Comparison of ENCODE assay signal across 19 cellular contexts in the genomic region with DNA sequence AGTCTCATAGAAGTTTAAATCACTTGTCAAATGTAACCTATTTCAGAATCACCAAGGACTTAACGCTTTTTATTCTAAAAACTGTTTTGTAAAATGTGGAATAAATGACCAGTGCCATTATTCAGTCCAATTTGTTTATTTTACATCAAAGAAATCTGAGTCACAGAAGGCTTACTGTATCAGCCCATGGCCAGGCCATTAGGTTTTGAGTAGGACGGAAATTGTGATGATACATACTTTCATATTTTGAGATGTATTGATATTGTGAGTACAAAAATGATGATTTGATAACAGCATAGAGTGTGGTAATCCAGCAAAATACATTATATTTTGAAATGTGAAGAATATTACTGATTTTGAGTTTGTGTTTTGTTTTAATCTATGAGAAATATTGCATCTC.
DNase-seq lines count a peak whose midpoint lies in the region; ATAC-seq and TF ChIP-seq lines count a peak whose summit lies in the region.
"Had no signal": no experiment of that assay in that cellular context is flagged by ENCODE, and none has a peak within 500 bp of the region (broad histone marks: within the 10 kb centered on the region; RNA-seq: fewer than 3 reads in every experiment).

No MANE protein-coding gene starts in this region.

- H3K27me3 ChIP-seq in PC-3 (ENCODE audit: low read length), result peaks cover 17% of the 10 kb centered on the region
- H3K27me3 ChIP-seq in fibroblast of lung (ENCODE audit: control insufficient read depth, insufficient read depth, low read length), result no peaks in the 10 kb centered on the region
- H3K27me3 ChIP-seq in smooth muscle cell (ENCODE audit: low read depth), result no peaks in the 10 kb centered on the region
- no peaks in the 10 kb centered on the region for H3K27me3 ChIP-seq in effector memory CD4-positive, alpha-beta T cell (replicated peaks; ENCODE audit: control insufficient read depth, insufficient read depth, low read length, poor library complexity, severe bottlenecking)
- H3K27me3 ChIP-seq in upper lobe of right lung, result no peaks in the 10 kb centered on the region
- H3K27me3 ChIP-seq: BE2C, SJCRH30 had no signal

- H3K4me2 ChIP-seq in PC-3 (ENCODE audit: low read length), result no peak overlapping the region
- H3K4me2 ChIP-seq in fibroblast of lung (ENCODE audit: extremely low read depth, insufficient read depth, low read length), result no peak overlapping the region
- H3K4me2 ChIP-seq in smooth muscle cell, result peak overlapping the region; percentile 4

- no TSS peak for BruUV-seq in PC-3 (replicated peaks; lab: Mats Ljungman, UMichigan)

- no peaks in the 10 kb centered on the region for H3K36me3 ChIP-seq in PC-3 (ENCODE audit: low read depth, low read length)
- no peaks in the 10 kb centered on the region for H3K36me3 ChIP-seq in fibroblast of lung (ENCODE audit: control insufficient read depth, insufficient read depth, low read length)
- H3K36me3 ChIP-seq in smooth muscle cell (ENCODE audit: low read depth), result no peaks in the 10 kb centered on the region
- no peaks in the 10 kb centered on the region for H3K36me3 ChIP-seq in effector memory CD4-positive, alpha-beta T cell (ENCODE audit: control insufficient read depth, insufficient read depth, low read length)
- no peaks in the 10 kb centered on the region for H3K36me3 ChIP-seq in upper lobe of right lung
- H3K36me3 ChIP-seq: BE2C, SJCRH30 had no signal

- 51% methylated on average over 2 of the region's 2 CpGs for WGBS in smooth muscle cell (ENCODE audit: low lambda C conversion rate)

- H3K27ac ChIP-seq in PC-3 (ENCODE audit: low read length), result no peak overlapping the region
- H3K27ac ChIP-seq in fibroblast of lung (ENCODE audit: insufficient read depth, low read length), result no peak overlapping the region
- no peak overlapping the region for H3K27ac ChIP-seq in smooth muscle cell (ENCODE audit: low read depth)
- H3K27ac ChIP-seq in effector memory CD4-positive, alpha-beta T cell (ENCODE audit: insufficient read depth, low read length, poor library complexity, severe bottlenecking), result no peak overlapping the region
- H3K27ac ChIP-seq in upper lobe of right lung, result no peak overlapping the region
- H3K27ac ChIP-seq: SJCRH30 had no signal

- TF ChIP-seq CTCF in PC-3 (conservative IDR thresholded peaks at IDR 0.05; ENCODE audit: low read depth, low read length), result no peak
- TF ChIP-seq CTCF in fibroblast of lung (conservative IDR thresholded peaks at IDR 0.05 in 1 of 2, IDR thresholded peaks at IDR 0.05 in 1 of 2; ENCODE audit: low read depth in 1 of 2, low read length in 2 of 2), result no peak
- TF ChIP-seq CTCF in smooth muscle cell (IDR thresholded peaks at IDR 0.05; ENCODE audit: borderline replicate concordance, insufficient read depth, poor library complexity, severe bottlenecking), result no peak
- TF ChIP-seq CTCF in upper lobe of right lung (IDR thresholded peaks at IDR 0.05), result no peak

- H3K9ac ChIP-seq in PC-3 (ENCODE audit: low read length) (no peak overlapping the region), fibroblast of lung (ENCODE audit: insufficient read depth, low read length) (no peak overlapping the region), smooth muscle cell (ENCODE audit: low read depth) (no peak overlapping the region)

- H3F3A ChIP-seq in PC-3 (ENCODE audit: low read length, unreplicated experiment) (no peaks in the 10 kb centered on the region), smooth muscle cell (ENCODE audit: low read depth) (no peaks in the 10 kb centered on the region)

- DNase-seq in AG20443 (ENCODE audit: low spot score) (peak; percentile 2), PC-3 (peak; percentile 21), fibroblast of lung (ENCODE audit: low read depth in 2 of 2) (peak; percentile 18 to 28), smooth muscle cell (lab: John Stamatoyannopoulos, UW; ENCODE audit: unreplicated experiment) (no peak), MV-4-11 (lab: John Stamatoyannopoulos, UW) (no peak), upper lobe of right lung (no peak)
- no peak for DNase-seq in effector memory CD4-positive, alpha-beta T cell
- DNase-seq: BE2C, DMS53, H9, KBM-7, MM.1S, NCI-H1092 treated with DMSO at 0.1 percent for 48 hours, NCI-H146, NCI-H2029, NCI-H226, NCI-H524, NCI-H82, SJCRH30 had no signal

- CTCF ChIA-PET in PC-3 (lab: Charles Lee), result no interaction called here

- no peaks in the 10 kb centered on the region for H4K20me1 ChIP-seq in PC-3 (ENCODE audit: low read length)
- H4K20me1 ChIP-seq in fibroblast of lung (ENCODE audit: control insufficient read depth, extremely low read depth, insufficient read depth, low read length), result no peaks in the 10 kb centered on the region
- no peaks in the 10 kb centered on the region for H4K20me1 ChIP-seq in smooth muscle cell (ENCODE audit: low read depth)

- ATAC-seq in PC-3 (no peak), upper lobe of right lung (no peak)

- H3K9me2 ChIP-seq in PC-3 (replicated peaks; ENCODE audit: low read length), result no peaks in the 10 kb centered on the region

- no peak overlapping the region for H3K4me3 ChIP-seq in PC-3 (ENCODE audit: low read length)
- no peak overlapping the region for H3K4me3 ChIP-seq in fibroblast of lung (replicated peaks in 1 of 4; ENCODE audit: control extremely low read depth in 1 of 4, insufficient read depth in 1 of 4, low read depth in 3 of 4, low read length in 4 of 4)
- H3K4me3 ChIP-seq in smooth muscle cell, result no peak overlapping the region
- no peak overlapping the region for H3K4me3 ChIP-seq in effector memory CD4-positive, alpha-beta T cell (ENCODE audit: insufficient read depth, low read depth, low read length, poor library complexity, severe bottlenecking)
- H3K4me3 ChIP-seq in upper lobe of right lung, result no peak overlapping the region
- H3K4me3 ChIP-seq: SJCRH30 had no signal

- H3K9me3 ChIP-seq in PC-3 (ENCODE audit: low read length) (no peaks in the 10 kb centered on the region), fibroblast of lung (ENCODE audit: control insufficient read depth, insufficient read depth, low read depth, low read length) (no peaks in the 10 kb centered on the region), smooth muscle cell (replicated peaks; ENCODE audit: low read depth) (no peaks in the 10 kb centered on the region), upper lobe of right lung (no peaks in the 10 kb centered on the region)
- no peaks in the 10 kb centered on the region for H3K9me3 ChIP-seq in effector memory CD4-positive, alpha-beta T cell (ENCODE audit: control insufficient read depth, low read length)
- H3K9me3 ChIP-seq: BE2C, SJCRH30 had no signal

- H2AFZ ChIP-seq in PC-3 (ENCODE audit: low read length), result no peak overlapping the region
- H2AFZ ChIP-seq in fibroblast of lung (ENCODE audit: low read length), result no peak overlapping the region
- H2AFZ ChIP-seq in smooth muscle cell (ENCODE audit: low read depth), result no peak overlapping the region

- H3K79me2 ChIP-seq in PC-3 (ENCODE audit: low read length) (no peaks in the 10 kb centered on the region), fibroblast of lung (ENCODE audit: control insufficient read depth, insufficient read depth, low read length) (no peaks in the 10 kb centered on the region), smooth muscle cell (ENCODE audit: low read depth) (no peaks in the 10 kb centered on the region)

- intact Hi-C loops in PC-3 (cut with micrococcal nuclease), result no loop called here
- intact Hi-C loops in upper lobe of right lung (cut with DNase I), result no loop called here

- no peaks in the 10 kb centered on the region for H3K4me1 ChIP-seq in PC-3 (ENCODE audit: insufficient read depth, low read length)
- no peaks in the 10 kb centered on the region for H3K4me1 ChIP-seq in fibroblast of lung (ENCODE audit: control insufficient read depth, extremely low read depth, insufficient read depth, low read length)
- peaks cover 10% of the 10 kb centered on the region for H3K4me1 ChIP-seq in smooth muscle cell (ENCODE audit: low read depth)
- no peaks in the 10 kb centered on the region for H3K4me1 ChIP-seq in effector memory CD4-positive, alpha-beta T cell (ENCODE audit: control insufficient read depth, insufficient read depth, low read length, poor library complexity, severe bottlenecking)
- peaks cover 22% of the 10 kb centered on the region for H3K4me1 ChIP-seq in upper lobe of right lung

- POLR2A ChIA-PET in PC-3 (lab: Charles Lee; ENCODE audit: unreplicated experiment), result no interaction called here

Comparison
In these comparisons a context has a peak if more than half of its experiments do, and no peak if none do; other contexts are left out.
1. DNase-seq: peak in AG20443 (single experiment), PC-3 (single experiment) and fibroblast of lung (2 of 2); none in smooth muscle cell (single experiment), MV-4-11 (single experiment), effector memory CD4-positive, alpha-beta T cell (0 of 3) and upper lobe of right lung (single experiment).